Comparison of ENCODE assay signal across 8 cellular contexts in the genomic region with DNA sequence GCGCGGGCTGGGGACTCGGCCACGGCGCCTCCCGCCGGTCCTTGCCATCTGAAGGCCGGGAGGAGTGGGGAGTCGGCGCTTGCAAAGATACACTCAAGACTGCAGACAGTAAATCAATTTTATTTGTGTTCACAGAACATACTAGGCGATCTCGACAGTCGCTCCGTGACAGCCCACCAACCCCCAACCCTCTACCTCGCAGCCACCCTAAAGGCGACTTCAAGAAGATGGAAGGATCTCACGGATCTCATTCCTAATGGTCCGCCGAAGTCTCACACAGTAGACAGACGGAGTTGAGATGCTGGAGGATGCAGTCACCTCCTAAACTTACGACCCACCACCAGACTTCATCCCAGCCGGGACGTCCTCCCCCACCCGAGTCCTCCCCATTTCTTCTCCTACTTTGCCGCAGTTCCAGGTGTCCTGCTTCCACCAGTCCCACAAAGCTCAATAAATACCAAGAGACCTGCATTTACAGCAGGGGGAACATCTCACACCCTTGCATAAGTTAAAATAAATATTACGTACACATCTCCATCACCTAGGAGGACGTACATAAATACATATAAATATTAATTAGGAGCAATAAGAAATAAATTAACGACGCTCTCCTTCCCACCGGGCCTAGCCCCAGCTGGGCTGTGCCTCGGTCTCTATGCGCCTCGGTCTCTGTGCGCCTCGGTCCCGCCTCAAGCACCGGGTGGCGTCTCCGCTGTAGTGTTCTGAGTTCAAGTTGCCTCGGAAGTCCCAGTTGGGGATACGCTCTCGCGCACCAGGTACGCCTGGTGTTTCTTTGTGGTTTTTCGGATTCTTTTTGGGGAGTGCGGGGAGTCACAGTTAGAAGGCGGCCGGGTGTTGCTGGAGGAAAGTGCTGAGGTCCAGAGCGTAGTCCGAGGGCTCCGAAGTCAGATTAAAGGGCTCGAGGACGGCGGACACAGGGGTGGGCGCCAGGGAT. TPM values are rescaled to one million over a fixed set of nuclear protein-coding genes. Genes with fewer than 3 reads are reported as not detected.
DNase-seq lines count a peak whose midpoint lies in the region; ATAC-seq lines count a peak whose summit lies in the region.

No MANE protein-coding gene starts in this region.

- intact Hi-C loops in left cardiac atrium (cut with DNase I) (loop anchor here (2.0 to 10.0 kb wide), 4 partner anchors 37 to 134 kb away; no protein-coding TSS in a partner anchor), sciatic nerve (cut with DNase I) (no loop called here)

- peak; percentile 0 to 20 for ATAC-seq in left cardiac atrium
- ATAC-seq in sciatic nerve = peak; percentile 18

- DNase-seq in activated CD4-positive, alpha-beta T cell treated with anti-CD3 and anti-CD28 coated beads for 4 hours = peak; percentile 52 to 54
- DNase-seq in activated CD4-positive, alpha-beta T cell treated with anti-CD3 and anti-CD28 coated beads, Interleukin-2, amount 50 U/mL, for 1 hour = no peak
- DNase-seq in M059J (ENCODE audit: low read depth) (peak; percentile 57), left cardiac atrium (peak; percentile 57), sciatic nerve (ENCODE audit: low spot score) (peak; percentile 68), NCI-H446 (lab: John Stamatoyannopoulos, UW) (no peak), NCI-H1930 (lab: John Stamatoyannopoulos, UW) (no peak)
- DNase-seq in activated naive CD4-positive, alpha-beta T cell treated with anti-CD3 and anti-CD28 coated beads, Interleukin-2, amount 50 U/mL, for 16 hours = peak; percentile 48

RNA-seq across cellular contexts. Expression of a gene that starts 0.9 kb away (rescaled TPM):
- total RNA-seq in M059J (2014; rRNA removed; shearing (Covaris generic)) = 194 and 244 TPM in 2 replicates
- total RNA-seq in left cardiac atrium (100 to 1,000 TPM; 170 to 179 TPM), sciatic nerve (172 TPM)

RNA-seq across cellular contexts. Expression of a gene that starts 1.0 kb away (rescaled TPM):
- total RNA-seq in M059J (2014; rRNA removed; shearing (Covaris generic)) = 348 and 388 TPM in 2 replicates
- total RNA-seq in left cardiac atrium (10 to 100 TPM; 23.0 to 81.5 TPM), sciatic nerve (40.7 TPM)

RNA-seq across cellular contexts. Expression of a gene that starts 23.2 kb away (rescaled TPM):
- 1,768 and 1,968 TPM in 2 replicates for total RNA-seq in M059J (2014; rRNA removed; shearing (Covaris generic))
- 100 to 1,000 TPM; 276 to 303 TPM for total RNA-seq in left cardiac atrium
- 292 TPM for total RNA-seq in sciatic nerve

RNA-seq across cellular contexts. Expression of a gene that starts 26.3 kb away (rescaled TPM):
- 9.9 and 10.9 TPM in 2 replicates for total RNA-seq in M059J (2014; rRNA removed; shearing (Covaris generic))
- total RNA-seq in left cardiac atrium = 10 to 100 TPM; 19.1 to 25.6 TPM
- 43.2 TPM for total RNA-seq in sciatic nerve

RNA-seq across cellular contexts. Expression of a gene that starts 52.6 kb away (rescaled TPM):
- 36.3 and 38.2 TPM in 2 replicates for total RNA-seq in M059J (2014; rRNA removed; shearing (Covaris generic))
- total RNA-seq in left cardiac atrium = 1 to 10 TPM; 5.3 to 6.3 TPM
- 11.0 TPM for total RNA-seq in sciatic nerve

Comparison
In these comparisons a context has a peak if more than half of its experiments do, and no peak if none do; other contexts are left out.
1. DNase-seq: peak in activated CD4-positive, alpha-beta T cell treated with anti-CD3 and anti-CD28 coated beads for 4 hours (2 of 2), M059J (single experiment), activated naive CD4-positive, alpha-beta T cell treated with anti-CD3 and anti-CD28 coated beads, Interleukin-2, amount 50 U/mL, for 16 hours (single experiment), left cardiac atrium (single experiment) and sciatic nerve (single experiment); none in activated CD4-positive, alpha-beta T cell treated with anti-CD3 and anti-CD28 coated beads, Interleukin-2, amount 50 U/mL, for 1 hour (single experiment), NCI-H446 (0 of 2) and NCI-H1930 (0 of 2).